8 cellular contexts compared by ENCODE assay signal in the genomic region with DNA sequence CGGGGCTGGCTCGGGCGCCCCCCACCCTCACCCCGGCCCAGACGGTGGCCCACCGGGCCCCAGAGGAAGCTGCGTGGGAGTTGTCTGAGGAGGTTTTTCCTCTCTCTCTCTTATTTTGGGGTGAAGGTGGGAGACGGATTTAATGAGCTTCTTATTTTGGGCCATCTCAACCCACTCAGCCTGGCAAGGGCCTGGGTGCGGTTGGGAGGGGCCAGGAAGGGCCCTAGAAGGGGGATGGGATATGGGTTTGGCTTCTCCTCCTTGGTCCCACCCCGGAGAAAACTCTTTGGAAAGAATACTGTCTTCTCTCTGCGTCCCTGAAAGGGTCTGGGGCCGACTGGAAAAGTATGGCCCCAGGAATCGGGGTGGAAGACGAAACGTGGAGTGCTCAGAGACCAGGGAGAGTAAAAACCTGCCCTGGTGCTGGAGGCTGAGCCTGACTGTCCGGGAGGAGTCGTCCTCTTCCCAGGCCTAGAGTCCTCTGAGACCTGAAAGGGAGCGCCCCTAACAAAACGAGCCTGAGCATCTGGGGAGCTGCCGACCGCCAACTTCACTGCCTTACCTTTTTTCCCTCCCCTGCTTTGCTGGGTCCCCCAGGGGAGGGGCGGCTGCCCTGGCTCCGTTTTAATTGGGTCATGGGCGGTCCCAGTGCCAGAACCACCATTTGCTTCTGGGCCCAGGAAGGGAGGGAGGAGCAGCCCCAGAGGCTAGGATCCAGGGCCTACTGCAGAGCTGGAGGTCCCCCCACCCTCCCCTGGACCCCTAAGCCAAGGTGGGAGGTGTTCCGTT. TPM values are rescaled to one million over a fixed set of nuclear protein-coding genes. Genes with fewer than 3 reads are reported as not detected.
DNase-seq lines count a peak whose midpoint lies in the region; ATAC-seq and TF ChIP-seq lines count a peak whose summit lies in the region.

No MANE protein-coding gene starts in this region.

- H3K27me3 ChIP-seq in endodermal cell (ENCODE audit: control insufficient read depth, insufficient read depth, low read length, poor library complexity, severe bottlenecking) (no peaks in the 10 kb centered on the region), aorta (ENCODE audit: control insufficient read depth in 1 of 2, insufficient read depth in 2 of 2, low read length in 1 of 2) (no peaks in the 10 kb centered on the region)

- ATAC-seq in aorta (ENCODE audit: low FRiP score), result peak; percentile 67
- ATAC-seq in GM19351 (IDR thresholded peaks at IDR 0.05; ENCODE audit: unreplicated experiment), result no peak

- CTCF ChIA-PET in activated naive CD4-positive, alpha-beta T cell treated with anti-CD3 and anti-CD28 coated beads for 36 hours (lab: Charles Lee), result interaction anchor here (0.6 to 10.5 kb wide), 5 partner anchors 13 to 715 kb away, joined by 3 to 105 read pairs (median 5); no protein-coding TSS in a partner anchor

- no peaks in the 10 kb centered on the region for H3K27me3 Mint-ChIP-seq in activated naive CD4-positive, alpha-beta T cell treated with anti-CD3 and anti-CD28 coated beads, Interleukin-2, amount 50 U/mL, for 24 hours
- peaks cover 4% of the 10 kb centered on the region for H3K27me3 Mint-ChIP-seq in activated naive CD4-positive, alpha-beta T cell treated with anti-CD3 and anti-CD28 coated beads for 36 hours (ENCODE audit: low read depth)
- H3K27me3 Mint-ChIP-seq in endodermal cell (ENCODE audit: insufficient read depth) (no peaks in the 10 kb centered on the region), mesothelial cell of epicardium (ENCODE audit: low read depth) (no peaks in the 10 kb centered on the region)

- no peak for DNase-seq in activated naive CD4-positive, alpha-beta T cell treated with anti-CD3 and anti-CD28 coated beads for 36 hours
- DNase-seq in endodermal cell, result peak; percentile 78
- no peak for DNase-seq in mesothelial cell of epicardium (ENCODE audit: low spot score in 2 of 2, unreplicated experiment in 2 of 2)
- peak; percentile 79 to 89 for DNase-seq in aorta
- no peak for DNase-seq in NCI-H2196 (lab: John Stamatoyannopoulos, UW; ENCODE audit: unreplicated experiment)
- DNase-seq in NCI-H748 treated with DMSO at 0.1 percent for 48 hours (lab: John Stamatoyannopoulos, UW), result no peak

- WGBS in endodermal cell (ENCODE audit: insufficient coverage in 1 of 2, insufficient read length in 1 of 2), 2 experiments, result 24 to 54% methylated on average over 5 to 23 of the region's 25 CpGs
- 2 to 4% methylated on average over 24 to 25 of the region's 25 CpGs for WGBS in aorta, 2 donors

- H3K27ac Mint-ChIP-seq in activated naive CD4-positive, alpha-beta T cell treated with anti-CD3 and anti-CD28 coated beads, Interleukin-2, amount 50 U/mL, for 24 hours, result no peak overlapping the region
- H3K27ac Mint-ChIP-seq in activated naive CD4-positive, alpha-beta T cell treated with anti-CD3 and anti-CD28 coated beads for 36 hours, result no peak overlapping the region
- H3K27ac Mint-ChIP-seq in endodermal cell (peak overlapping the region; percentile 89), mesothelial cell of epicardium (peak overlapping the region; percentile 98)

- no peak overlapping the region for H3K27ac ChIP-seq in endodermal cell (ENCODE audit: low read depth, low read length)
- peak overlapping the region; percentile 83 to 99 for H3K27ac ChIP-seq in aorta (ENCODE audit: low read depth in 1 of 2, low read length in 2 of 2)

- H3K9me3 Mint-ChIP-seq in activated naive CD4-positive, alpha-beta T cell treated with anti-CD3 and anti-CD28 coated beads, Interleukin-2, amount 50 U/mL, for 24 hours, result no peaks in the 10 kb centered on the region
- no peaks in the 10 kb centered on the region for H3K9me3 Mint-ChIP-seq in activated naive CD4-positive, alpha-beta T cell treated with anti-CD3 and anti-CD28 coated beads for 36 hours
- no peaks in the 10 kb centered on the region for H3K9me3 Mint-ChIP-seq in endodermal cell
- no peaks in the 10 kb centered on the region for H3K9me3 Mint-ChIP-seq in mesothelial cell of epicardium

- peak overlapping the region; percentile 98 for H3K9ac ChIP-seq in endodermal cell (ENCODE audit: extremely low read depth, low read length, poor library complexity, severe bottlenecking)

- peak overlapping the region; percentile 95 for H3K4me3 ChIP-seq in endodermal cell (ENCODE audit: low read length)
- H3K4me3 ChIP-seq in aorta (ENCODE audit: low read length in 2 of 2), result peak overlapping the region; percentile 88 to 92

- peaks cover 29% of the 10 kb centered on the region for H3K4me1 Mint-ChIP-seq in activated naive CD4-positive, alpha-beta T cell treated with anti-CD3 and anti-CD28 coated beads, Interleukin-2, amount 50 U/mL, for 24 hours
- H3K4me1 Mint-ChIP-seq in activated naive CD4-positive, alpha-beta T cell treated with anti-CD3 and anti-CD28 coated beads for 36 hours (ENCODE audit: low read depth), result peaks cover 14% of the 10 kb centered on the region
- peaks cover 19% of the 10 kb centered on the region for H3K4me1 Mint-ChIP-seq in endodermal cell
- peaks cover 34% of the 10 kb centered on the region for H3K4me1 Mint-ChIP-seq in mesothelial cell of epicardium

- no peaks in the 10 kb centered on the region for H3K9me3 ChIP-seq in endodermal cell (ENCODE audit: control insufficient read depth, low read length)
- H3K9me3 ChIP-seq in aorta (ENCODE audit: control insufficient read depth, low read length), result no peaks in the 10 kb centered on the region

- H3K36me3 ChIP-seq in endodermal cell (ENCODE audit: control insufficient read depth, insufficient read depth, low read length) (peaks cover 60% of the 10 kb centered on the region), aorta (ENCODE audit: control insufficient read depth in 1 of 2, insufficient read depth in 2 of 2, low read length in 1 of 2) (peaks cover 0 to 3% of the 10 kb centered on the region in 2 donors)

- H3K4me3 Mint-ChIP-seq in activated naive CD4-positive, alpha-beta T cell treated with anti-CD3 and anti-CD28 coated beads, Interleukin-2, amount 50 U/mL, for 24 hours, result peak overlapping the region; percentile 91
- H3K4me3 Mint-ChIP-seq in activated naive CD4-positive, alpha-beta T cell treated with anti-CD3 and anti-CD28 coated beads for 36 hours, result no peak overlapping the region
- H3K4me3 Mint-ChIP-seq in endodermal cell (peak overlapping the region; percentile 100), mesothelial cell of epicardium (peak overlapping the region; percentile 98)

- intact Hi-C loops in activated naive CD4-positive, alpha-beta T cell treated with anti-CD3 and anti-CD28 coated beads for 36 hours (cut with micrococcal nuclease), result no loop called here
- intact Hi-C loops in aorta (cut with DNase I), result loop anchor here (1.0 to 10.0 kb wide), 3 partner anchors 13 to 67 kb away; no protein-coding TSS in a partner anchor

- peaks cover 11% of the 10 kb centered on the region for H3K36me3 Mint-ChIP-seq in activated naive CD4-positive, alpha-beta T cell treated with anti-CD3 and anti-CD28 coated beads, Interleukin-2, amount 50 U/mL, for 24 hours
- H3K36me3 Mint-ChIP-seq in activated naive CD4-positive, alpha-beta T cell treated with anti-CD3 and anti-CD28 coated beads for 36 hours (ENCODE audit: low read depth), result peaks cover 15% of the 10 kb centered on the region
- H3K36me3 Mint-ChIP-seq in endodermal cell (ENCODE audit: low read depth), result peaks cover 53% of the 10 kb centered on the region
- peaks cover 23% of the 10 kb centered on the region for H3K36me3 Mint-ChIP-seq in mesothelial cell of epicardium

- H3K4me1 ChIP-seq in endodermal cell (ENCODE audit: control insufficient read depth, insufficient read depth, low read length) (peaks cover 7% of the 10 kb centered on the region), aorta (ENCODE audit: control insufficient read depth in 1 of 2, insufficient read depth in 2 of 2, low read length in 2 of 2) (no peaks in the 10 kb centered on the region)

- TF ChIP-seq CTCF in endodermal cell (conservative IDR thresholded peaks at IDR 0.05), result no peak
- TF ChIP-seq CTCF in mesothelial cell of epicardium (IDR thresholded peaks at IDR 0.05; ENCODE audit: unreplicated experiment), result no peak

RNA-seq across cellular contexts. Expression of a gene that starts 1.6 kb away (rescaled TPM):
- 1 to 10 TPM; 1.3 to 2.1 TPM for total RNA-seq in activated naive CD4-positive, alpha-beta T cell treated with anti-CD3 and anti-CD28 coated beads for 36 hours
- 100 to 1,000 TPM; 181 to 220 TPM for total RNA-seq in endodermal cell
- 75.6 TPM for polyA plus RNA-seq in endodermal cell (2013, experiment 1 of 2)
- 86.6 TPM for polyA plus RNA-seq in endodermal cell (2013, experiment 2 of 2)
- 302 to 306 TPM (median 304 TPM) in 3 replicates for total RNA-seq in mesothelial cell of epicardium
- total RNA-seq in aorta, result 100 to 1,000 TPM; 206 to 250 TPM
- 10 to 100 TPM; 29.8 to 99.2 TPM for polyA plus RNA-seq in aorta

RNA-seq across cellular contexts. Expression of a gene that starts 8.3 kb away (rescaled TPM):
- 100 to 1,000 TPM; 170 TPM for total RNA-seq in activated naive CD4-positive, alpha-beta T cell treated with anti-CD3 and anti-CD28 coated beads for 36 hours
- 100 to 1,000 TPM; 192 to 204 TPM for total RNA-seq in endodermal cell
- 125 TPM for polyA plus RNA-seq in endodermal cell (2013, experiment 1 of 2)
- 133 TPM for polyA plus RNA-seq in endodermal cell (2013, experiment 2 of 2)
- total RNA-seq in mesothelial cell of epicardium, result 67.4 to 77.0 TPM (median 74.4 TPM) in 3 replicates
- 10 to 100 TPM; 37.2 to 49.1 TPM for total RNA-seq in aorta
- polyA plus RNA-seq in aorta, result 10 to 100 TPM; 47.3 to 56.0 TPM

RNA-seq across cellular contexts. Expression of a gene that starts 22.7 kb away (rescaled TPM):
- 1 to 10 TPM in 1 of 2 experiments, under 1 TPM in 1; 0.40 to 1.1 TPM for total RNA-seq in activated naive CD4-positive, alpha-beta T cell treated with anti-CD3 and anti-CD28 coated beads for 36 hours
- 10 to 100 TPM; 16.7 to 17.0 TPM for total RNA-seq in endodermal cell
- polyA plus RNA-seq in endodermal cell (2013, experiment 1 of 2), result 8.4 TPM
- polyA plus RNA-seq in endodermal cell (2013, experiment 2 of 2), result 7.2 TPM
- total RNA-seq in mesothelial cell of epicardium, result 8.3 to 9.8 TPM (median 8.9 TPM) in 3 replicates
- 10 to 100 TPM; 16.7 TPM for total RNA-seq in aorta
- polyA plus RNA-seq in aorta, result 10 to 100 TPM; 15.4 to 44.2 TPM

RNA-seq across cellular contexts. Expression of a gene that starts 33.6 kb away (rescaled TPM):
- 10 to 100 TPM; 71.9 to 75.2 TPM for total RNA-seq in activated naive CD4-positive, alpha-beta T cell treated with anti-CD3 and anti-CD28 coated beads for 36 hours
- 10 to 100 TPM; 28.9 to 41.5 TPM for total RNA-seq in endodermal cell
- 21.8 TPM for polyA plus RNA-seq in endodermal cell (2013, experiment 1 of 2)
- 22.8 TPM for polyA plus RNA-seq in endodermal cell (2013, experiment 2 of 2)
- total RNA-seq in mesothelial cell of epicardium, result 38.6 to 40.4 TPM (median 39.8 TPM) in 3 replicates
- total RNA-seq in aorta, result 100 to 1,000 TPM; 161 to 187 TPM
- 100 to 1,000 TPM in 1 of 2 donors, 10 to 100 TPM in 1; 53.0 to 134 TPM for polyA plus RNA-seq in aorta

RNA-seq across cellular contexts. Expression of a gene that starts 45.1 kb away (rescaled TPM):
- total RNA-seq in activated naive CD4-positive, alpha-beta T cell treated with anti-CD3 and anti-CD28 coated beads for 36 hours, result under 1 TPM; 0.69 to 0.74 TPM
- total RNA-seq in endodermal cell (1 to 10 TPM in 1 of 2 donors, under 1 TPM in 1; 0.77 to 1.2 TPM), mesothelial cell of epicardium (2.6 to 3.0 TPM (median 3.0 TPM) in 3 replicates), aorta (under 1 TPM; 0.36 to 0.75 TPM)
- 5.9 TPM for polyA plus RNA-seq in endodermal cell (2013, experiment 1 of 2)
- polyA plus RNA-seq in endodermal cell (2013, experiment 2 of 2), result 5.5 TPM
- under 1 TPM in 1 of 2 donors, not detected in 1; 0.92 TPM for polyA plus RNA-seq in aorta

Comparison
In these comparisons a context has a peak if more than half of its experiments do, and no peak if none do; other contexts are left out.
1. H3K27ac Mint-ChIP-seq: peak in endodermal cell (single experiment) and mesothelial cell of epicardium (single experiment); none in activated naive CD4-positive, alpha-beta T cell treated with anti-CD3 and anti-CD28 coated beads, Interleukin-2, amount 50 U/mL, for 24 hours (single experiment) and activated naive CD4-positive, alpha-beta T cell treated with anti-CD3 and anti-CD28 coated beads for 36 hours (single experiment).
2. DNase-seq: peak in endodermal cell (single experiment) and aorta (2 of 2); none in activated naive CD4-positive, alpha-beta T cell treated with anti-CD3 and anti-CD28 coated beads for 36 hours (single experiment), mesothelial cell of epicardium (0 of 2), NCI-H2196 (single experiment) and NCI-H748 treated with DMSO at 0.1 percent for 48 hours (single experiment).
3. RNA of a gene that starts 1.6 kb away (total RNA-seq): 302 to 306 TPM in mesothelial cell of epicardium, 206 to 250 TPM in aorta and 181 to 220 TPM in endodermal cell; 1.3 to 2.1 TPM in activated naive CD4-positive, alpha-beta T cell treated with anti-CD3 and anti-CD28 coated beads for 36 hours; every median in the first group is over 10 times any median in the second.